Comparison of ENCODE assay signal across 8 cellular contexts in genomic region chr3:195398460-195398859, GRCh38. TPM values are rescaled to one million over a fixed set of nuclear protein-coding genes. Genes with fewer than 3 reads are reported as not detected.
DNase-seq lines count a peak whose midpoint lies in the region; ATAC-seq, FAIRE-seq and TF ChIP-seq lines count a peak whose summit lies in the region.
"Not testable (repeated sequence)": the region's sequence is repeated elsewhere in the genome, so short reads cannot be mapped to it uniquely, and the experiment has no call there.

No MANE protein-coding gene starts in this region.

- not testable (repeated sequence) for BruUV-seq in HepG2 (replicated peaks; lab: Mats Ljungman, UMichigan)

- TF ChIP-seq CTCF in A549 (IDR thresholded peaks at IDR 0.05); CD4-positive, alpha-beta T cell (IDR thresholded peaks at IDR 0.05); HEK293 (tag by site-specific recombination; IDR thresholded peaks at IDR 0.05); astrocyte (IDR thresholded peaks at IDR 0.05; ENCODE audit: insufficient read depth, low read depth, low read length); HepG2 (CRISPR knock-in tag; IDR thresholded peaks at IDR 0.05): not testable (repeated sequence)

- not testable (repeated sequence) for H3K9ac ChIP-seq in Karpas-422 (ENCODE audit: low read length); astrocyte (ENCODE audit: low read length); HepG2 (ENCODE audit: insufficient read depth, low read depth, low read length)

- not testable (repeated sequence) for H3K27me3 ChIP-seq in CD4-positive, alpha-beta T cell (ENCODE audit: control insufficient read depth, insufficient read depth, low read length); Karpas-422 (ENCODE audit: low read length); astrocyte (ENCODE audit: insufficient read depth, low read length); HepG2 (ENCODE audit: control insufficient read depth in 1 of 2, insufficient read depth in 2 of 2, low read length in 2 of 2)

- 91% methylated on average over 6 of the region's 6 CpGs for WGBS in A549 (ENCODE audit: missing lambda C conversion rate)
- WGBS in HepG2 (ENCODE audit: low lambda C conversion rate) = 96% methylated on average over 6 of the region's 6 CpGs

- CTCF ChIA-PET in A549 (lab: Yijun Ruan, JAX); CD4-positive, alpha-beta T cell (lab: Charles Lee); HEK293 (lab: Yijun Ruan, JAX); HepG2 (lab: Yijun Ruan, JAX; ENCODE audit: low intra/inter-chr PET ratio, low total read pairs): not testable (repeated sequence)

- not testable (repeated sequence) for H4K20me1 ChIP-seq in Karpas-422 (ENCODE audit: insufficient read depth, low read depth, low read length); HepG2 (ENCODE audit: insufficient read depth, low read length)
- peaks cover 51% of the 10 kb centered on the region for H4K20me1 ChIP-seq in astrocyte (ENCODE audit: insufficient read depth, low read length)

- in situ Hi-C loops in HepG2 (cut with HindIII; ENCODE audit: extremely low pct_ligation_motif_present, low pct_unique_long_range_greater_than_20kb) = not testable (repeated sequence)

- not testable (repeated sequence) for H3K27me3 Mint-ChIP-seq in CD4-positive, alpha-beta T cell; astrocyte (ENCODE audit: low read depth, unreplicated experiment); stimulated activated naive CD8-positive, alpha-beta T cell treated with anti-CD3 and anti-CD28 coated beads, Interleukin-15, Interleukin-2, amounts not matched to agents 100 ng/mL and 50 ng/mL, for 24 hours

- DNase-seq in A549 (ENCODE audit: low read depth in 1 of 2, low spot score in 1 of 2); CD4-positive, alpha-beta T cell; H54 (ENCODE audit: insufficient read length, low spot score); Karpas-422; astrocyte (ENCODE audit: low read depth); HepG2 (ENCODE audit: low spot score): not testable (repeated sequence)

- not testable (repeated sequence) for TF ChIP-seq EP300 in A549 (IDR thresholded peaks at IDR 0.05); HepG2 (IDR thresholded peaks at IDR 0.05; ENCODE audit: low read depth in 2 of 2, low read length in 2 of 2); HepG2 (CRISPR knock-in tag; IDR thresholded peaks at IDR 0.05; ENCODE audit: borderline replicate concordance)

- H3K27ac Mint-ChIP-seq in CD4-positive, alpha-beta T cell = peak overlapping the region; percentile 43
- H3K27ac Mint-ChIP-seq in astrocyte (ENCODE audit: unreplicated experiment) = peak overlapping the region; percentile 55
- peak overlapping the region; percentile 16 for H3K27ac Mint-ChIP-seq in stimulated activated naive CD8-positive, alpha-beta T cell treated with anti-CD3 and anti-CD28 coated beads, Interleukin-15, Interleukin-2, amounts not matched to agents 100 ng/mL and 50 ng/mL, for 24 hours

- not testable (repeated sequence) for H3K36me3 Mint-ChIP-seq in CD4-positive, alpha-beta T cell (ENCODE audit: low read depth); astrocyte (ENCODE audit: low read depth, unreplicated experiment); stimulated activated naive CD8-positive, alpha-beta T cell treated with anti-CD3 and anti-CD28 coated beads, Interleukin-15, Interleukin-2, amounts not matched to agents 100 ng/mL and 50 ng/mL, for 24 hours (ENCODE audit: low read depth)

- not testable (repeated sequence) for H3K27ac ChIP-seq in A549; CD4-positive, alpha-beta T cell (ENCODE audit: low read depth, low read length); HEK293 (ENCODE audit: extremely low read depth, low read depth, low read length); astrocyte (ENCODE audit: low read depth, low read length); HepG2 (ENCODE audit: extremely low read length, insufficient read depth, low read length)
- H3K27ac ChIP-seq in Karpas-422 (ENCODE audit: low read length) = peak overlapping the region; percentile 93

- not testable (repeated sequence) for H3K4me3 ChIP-seq in A549; HEK293 (ENCODE audit: low read depth, low read length); Karpas-422 (ENCODE audit: low read length); astrocyte (ENCODE audit: insufficient read depth, low read depth, low read length); HepG2 (replicated peaks in 1 of 3; ENCODE audit: insufficient read depth in 1 of 3, low read depth in 2 of 3, low read length in 3 of 3)

- H2AFZ ChIP-seq in Karpas-422 (ENCODE audit: low read length); astrocyte (ENCODE audit: low read depth, low read length); HepG2 (ENCODE audit: low read length): not testable (repeated sequence)

- not testable (repeated sequence) for TF ChIP-seq POLR2A in A549 (IDR thresholded peaks at IDR 0.05; ENCODE audit: low read length); H54 (IDR thresholded peaks at IDR 0.05; ENCODE audit: low read depth, low read length); HepG2 (IDR thresholded peaks at IDR 0.05; ENCODE audit: insufficient read depth in 1 of 2, low read depth in 2 of 2, low read length in 2 of 2)

- not testable (repeated sequence) for FAIRE-seq in A549 (lab: Jason Lieb, UNC); astrocyte (lab: Jason Lieb, UNC); HepG2 (lab: Jason Lieb, UNC)
- FAIRE-seq in H54 (lab: Jason Lieb, UNC) = peak; percentile 60

- not testable (repeated sequence) for H3K4me3 Mint-ChIP-seq in CD4-positive, alpha-beta T cell; astrocyte (ENCODE audit: unreplicated experiment); stimulated activated naive CD8-positive, alpha-beta T cell treated with anti-CD3 and anti-CD28 coated beads, Interleukin-15, Interleukin-2, amounts not matched to agents 100 ng/mL and 50 ng/mL, for 24 hours

- not testable (repeated sequence) for TF ChIP-seq RAD21 in A549 (conservative IDR thresholded peaks at IDR 0.05 in 1 of 2, IDR thresholded peaks at IDR 0.05 in 1 of 2); HepG2 (CRISPR knock-in tag; IDR thresholded peaks at IDR 0.05)

- not testable (repeated sequence) for H3K9me3 Mint-ChIP-seq in CD4-positive, alpha-beta T cell; astrocyte (ENCODE audit: unreplicated experiment); stimulated activated naive CD8-positive, alpha-beta T cell treated with anti-CD3 and anti-CD28 coated beads, Interleukin-15, Interleukin-2, amounts not matched to agents 100 ng/mL and 50 ng/mL, for 24 hours

- not testable (repeated sequence) for H3K36me3 ChIP-seq in HEK293 (ENCODE audit: control insufficient read depth in 2 of 2, insufficient read depth in 1 of 2, low read length in 2 of 2); Karpas-422 (ENCODE audit: insufficient read depth, low read length); astrocyte (ENCODE audit: insufficient read depth, low read length); HepG2 (replicated peaks in 1 of 2; ENCODE audit: control insufficient read depth in 1 of 2, insufficient read depth in 2 of 2, low read length in 2 of 2)

- H3K79me2 ChIP-seq in Karpas-422 (ENCODE audit: low read length) (peaks cover 99% of the 10 kb centered on the region), astrocyte (ENCODE audit: insufficient read depth, low read length) (peaks cover 89% of the 10 kb centered on the region)
- not testable (repeated sequence) for H3K79me2 ChIP-seq in HepG2 (ENCODE audit: insufficient read depth, low read length)

- H3K4me1 ChIP-seq in A549; HEK293 (ENCODE audit: control insufficient read depth, insufficient read depth, low read length); astrocyte (ENCODE audit: insufficient read depth, low read length): not testable (repeated sequence)
- H3K4me1 ChIP-seq in Karpas-422 (ENCODE audit: low read length) = peaks cover 92% of the 10 kb centered on the region
- peaks cover 19% of the 10 kb centered on the region for H3K4me1 ChIP-seq in HepG2 (ENCODE audit: insufficient read depth, low read length)

- POLR2A ChIA-PET in A549 (lab: Yijun Ruan, JAX); CD4-positive, alpha-beta T cell (lab: Charles Lee); HepG2 (lab: Yijun Ruan, JAX): not testable (repeated sequence)
- POLR2A ChIA-PET in HEK293 (lab: Yijun Ruan, JAX) = interaction anchor here (1.2 kb wide), 1 partner anchor 44 kb away, joined by 3 read pairs; the partner anchor contains the start of gene ACAP2

- ATAC-seq in A549; CD4-positive, alpha-beta T cell (ENCODE audit: poor library complexity); HepG2: not testable (repeated sequence)

- not testable (repeated sequence) for H3K9me3 ChIP-seq in A549; CD4-positive, alpha-beta T cell (ENCODE audit: control insufficient read depth, low read length); HEK293 (ENCODE audit: control insufficient read depth, insufficient read depth, low read depth, low read length); Karpas-422 (ENCODE audit: low read length); astrocyte (ENCODE audit: insufficient read depth, low read depth, low read length); HepG2 (ENCODE audit: low read length)

- intact Hi-C loops in CD4-positive, alpha-beta T cell (cut with DNase I, micrococcal nuclease) = loop anchor here in 1 of 2 experiments (5.0 kb wide), 2 partner anchors 44 to 59 kb away; partner anchors contain the start of gene ACAP2
- intact Hi-C loops in HepG2 (cut with micrococcal nuclease; ENCODE audit: unreplicated experiment) = not testable (repeated sequence)

- H3K4me1 Mint-ChIP-seq in CD4-positive, alpha-beta T cell (ENCODE audit: low read depth) = peaks cover 38% of the 10 kb centered on the region
- H3K4me1 Mint-ChIP-seq in astrocyte (ENCODE audit: low read depth, unreplicated experiment) = not testable (repeated sequence)
- peaks cover 48% of the 10 kb centered on the region for H3K4me1 Mint-ChIP-seq in stimulated activated naive CD8-positive, alpha-beta T cell treated with anti-CD3 and anti-CD28 coated beads, Interleukin-15, Interleukin-2, amounts not matched to agents 100 ng/mL and 50 ng/mL, for 24 hours (ENCODE audit: low read depth)

- H3K9me2 ChIP-seq in Karpas-422 (replicated peaks; ENCODE audit: insufficient read depth, low read length) = not testable (repeated sequence)

- not testable (repeated sequence) for H3K4me2 ChIP-seq in A549; astrocyte (ENCODE audit: low read length); HepG2 (ENCODE audit: low read depth, low read length)
- peak overlapping the region; percentile 76 for H3K4me2 ChIP-seq in Karpas-422 (ENCODE audit: low read depth, low read length, poor library complexity, severe bottlenecking)

RNA-seq across cellular contexts. Expression of gene ACAP2, which starts 44.4 kb away (rescaled TPM):
- polyA plus RNA-seq in A549 (2011; rRNA removed) = 18.7 and 26.0 TPM in 2 replicates
- polyA plus RNA-seq in A549 (2012; cell fraction: cytosol; rRNA removed) = 3.0 and 3.1 TPM in 2 replicates
- 2.6 and 3.3 TPM in 2 replicates for polyA plus RNA-seq in A549 (2012; cell fraction: nucleus; rRNA removed)
- 7.8 to 7.9 TPM (median 7.9 TPM) in 3 replicates for polyA plus RNA-seq in A549 (2017; fragmentation: RNase III; extraction: RNeasy Plus Mini Kit Qiagen cat#74134 plus additional on column Dnase treatment)
- 23.2 and 23.4 TPM in 2 replicates for polyA minus RNA-seq in A549 (2011; rRNA and poly(A)+ RNA removed)
- total RNA-seq in CD4-positive, alpha-beta T cell = 10 to 100 TPM; 50.7 to 51.4 TPM
- total RNA-seq in Karpas-422 (2014; rRNA removed; shearing (Covaris generic); ENCODE audit: low replicate concordance) = 188 and 260 TPM in 2 replicates
- total RNA-seq in astrocyte = 46.0 and 49.7 TPM in 2 replicates
- 23.9 and 32.2 TPM in 2 replicates for total RNA-seq in HepG2 (2016; rRNA removed; fragmentation: Illumina TruSeq; extraction: Trizol)
- 16.0 and 18.9 TPM in 2 replicates for total RNA-seq in HepG2 (2016; cell fraction: cytosol; rRNA removed; fragmentation: Illumina TruSeq; extraction: Trizol; ENCODE audit: low read depth)
- 24.6 and 30.4 TPM in 2 replicates for total RNA-seq in HepG2 (2016; cell fraction: insoluble cytoplasmic fraction; rRNA removed; fragmentation: Illumina TruSeq; extraction: Trizol)
- total RNA-seq in HepG2 (2016; cell fraction: membrane; rRNA removed; fragmentation: Illumina TruSeq; extraction: Trizol) = 7.9 and 10.4 TPM in 2 replicates
- 35.3 and 35.5 TPM in 2 replicates for total RNA-seq in HepG2 (2016; cell fraction: nucleus; rRNA removed; fragmentation: Illumina TruSeq; extraction: Trizol)
- 5.6 and 7.3 TPM in 2 replicates for polyA plus RNA-seq in HepG2 (2011; rRNA removed)
- polyA plus RNA-seq in HepG2 (2011; cell fraction: cytosol; rRNA removed) = 3.0 and 3.9 TPM in 2 replicates
- polyA plus RNA-seq in HepG2 (2011; cell fraction: nucleus; rRNA removed) = 6.2 and 7.2 TPM in 2 replicates
- 5.6 and 7.2 TPM in 2 replicates for polyA plus RNA-seq in HepG2 (2012)
- polyA plus RNA-seq in HepG2 (2016; cell fraction: cytosol; fragmentation: Illumina TruSeq; extraction: Trizol; ENCODE audit: low read depth) = 0.24 and 0.77 TPM in 2 replicates
- 11.5 and 12.3 TPM in 2 replicates for polyA plus RNA-seq in HepG2 (2016; cell fraction: insoluble cytoplasmic fraction; fragmentation: Illumina TruSeq; extraction: Trizol; ENCODE audit: low read depth)
- polyA plus RNA-seq in HepG2 (2016; cell fraction: membrane; fragmentation: Illumina TruSeq; extraction: Trizol; ENCODE audit: low read depth) = 1.3 and 1.7 TPM in 2 replicates
- 15.1 and 15.8 TPM in 2 replicates for polyA plus RNA-seq in HepG2 (2016; cell fraction: nucleus; fragmentation: Illumina TruSeq; extraction: Trizol; ENCODE audit: insufficient read depth, low read depth)
- polyA minus RNA-seq in HepG2 (2011; rRNA and poly(A)+ RNA removed; ENCODE audit: low replicate concordance) = 9.1 and 33.5 TPM in 2 replicates
- 13.4 and 16.1 TPM in 2 replicates for polyA minus RNA-seq in HepG2 (2011; cell fraction: cytosol; rRNA and poly(A)+ RNA removed)
- 47.5 and 52.3 TPM in 2 replicates for polyA minus RNA-seq in HepG2 (2011; cell fraction: nucleus; rRNA and poly(A)+ RNA removed)
